ENCODE assay signal across 20 cellular contexts in the genomic region with DNA sequence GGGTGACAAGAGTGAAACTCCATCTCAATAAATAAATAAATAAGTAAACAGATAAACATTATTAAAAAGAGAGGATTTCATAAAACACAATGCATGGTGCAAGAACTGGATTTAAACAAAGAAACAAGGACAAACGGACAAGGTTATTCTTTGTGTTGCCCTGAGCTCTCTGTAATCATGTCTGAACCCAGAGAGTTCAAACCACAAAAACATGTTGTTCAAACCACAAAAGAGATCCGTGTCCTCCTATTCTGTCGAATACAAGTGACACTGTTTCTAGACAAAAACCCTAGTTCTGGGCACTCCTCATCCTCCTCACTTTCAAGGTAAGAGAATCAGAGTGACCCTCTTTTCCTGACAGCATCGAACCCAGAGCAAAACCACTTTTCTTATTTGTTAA. TPM values are rescaled to one million over a fixed set of nuclear protein-coding genes. Genes with fewer than 3 reads are reported as not detected.
DNase-seq lines count a peak whose midpoint lies in the region; ATAC-seq, FAIRE-seq and TF ChIP-seq lines count a peak whose summit lies in the region.
"Had no signal": no experiment of that assay in that cellular context is flagged by ENCODE, and none has a peak within 500 bp of the region (broad histone marks: within the 10 kb centered on the region; RNA-seq: fewer than 3 reads in every experiment).

No MANE protein-coding gene starts in this region.

- H3K27me3 ChIP-seq in MM.1S (replicated peaks; ENCODE audit: insufficient read depth, low read length) = peaks cover 89% of the 10 kb centered on the region
- H3K27me3 ChIP-seq in sigmoid colon = peaks cover 10 to 57% (median 10%) of the 10 kb centered on the region in 3 donors

- no peak for TF ChIP-seq POLR2A in sigmoid colon (IDR thresholded peaks at IDR 0.05)

- H3K36me3 ChIP-seq in MM.1S (replicated peaks; ENCODE audit: insufficient read depth, low read length) (no peaks in the 10 kb centered on the region), sigmoid colon (no peaks in the 10 kb centered on the region)
- H3K36me3 ChIP-seq: BE2C had no signal

- H3K9me2 ChIP-seq in MM.1S (replicated peaks; ENCODE audit: insufficient read depth, low read length) = no peaks in the 10 kb centered on the region

- H3K9ac ChIP-seq in MM.1S (ENCODE audit: low read length) = no peak overlapping the region

- H3K4me1 ChIP-seq in MM.1S (ENCODE audit: low read length) (no peaks in the 10 kb centered on the region), sigmoid colon (peaks cover 0 to 4% (median 0%) of the 10 kb centered on the region in 4 donors)
- H3K4me1 ChIP-seq: BE2C, Caco-2 had no signal

- peak; percentile 32 for FAIRE-seq in D721Med (lab: Jason Lieb, UNC)
- FAIRE-seq: GM12892, GM18507 had no signal

- no peaks in the 10 kb centered on the region for H4K20me1 ChIP-seq in MM.1S (ENCODE audit: insufficient read depth, low read length)

- TF ChIP-seq CTCF in D721Med (IDR thresholded peaks at IDR 0.05; ENCODE audit: insufficient read depth, missing control alignments) (no peak), MM.1S (IDR thresholded peaks at IDR 0.05; ENCODE audit: low read length) (no peak), sigmoid colon (IDR thresholded peaks at IDR 0.05) (no peak)

- no peak for TF ChIP-seq EP300 in sigmoid colon (IDR thresholded peaks at IDR 0.05)

- ATAC-seq in GM19035 (IDR thresholded peaks at IDR 0.05; ENCODE audit: unreplicated experiment) = no peak

- H3K9me3 ChIP-seq in MM.1S (replicated peaks; ENCODE audit: insufficient read depth, low read length) (no peaks in the 10 kb centered on the region), sigmoid colon (no peaks in the 10 kb centered on the region)
- H3K9me3 ChIP-seq: BE2C, Caco-2 had no signal

- intact Hi-C loops in sigmoid colon (cut with DNase I) = no loop called here

- DNase-seq in D721Med (ENCODE audit: insufficient read length, low spot score) (no peak), MM.1S (peak; percentile 18), OCI-M1 (lab: John Stamatoyannopoulos, UW) (peak; percentile 26), sigmoid colon (no peak)
- no peak for DNase-seq in stimulated activated CD8-positive, alpha-beta memory T cell treated with anti-CD3 and anti-CD28 coated beads, Interleukin-4, amount 100 ng/mL, for 48 hours
- DNase-seq: BE2C; Caco-2; CD4-positive, alpha-beta T cell; DMS153; DMS79; GDM1; GOT3; H9 had no signal

- WGBS in sigmoid colon, 2 donors = 50 to 64% methylated on average over 4 of the region's 4 CpGs

- H3K79me2 ChIP-seq in MM.1S (ENCODE audit: low read length) = no peaks in the 10 kb centered on the region

- no peaks in the 10 kb centered on the region for H3F3A ChIP-seq in MM.1S (ENCODE audit: insufficient read depth, low read length)

- no peak overlapping the region for H3K4me2 ChIP-seq in MM.1S (ENCODE audit: low read depth, low read length)

- H3K27ac ChIP-seq in MM.1S (ENCODE audit: low read length) (no peak overlapping the region), sigmoid colon (no peak overlapping the region)
- H3K27ac ChIP-seq: C4-2B had no signal

- H3K4me3 ChIP-seq in MM.1S (ENCODE audit: low read length) (no peak overlapping the region), sigmoid colon (no peak overlapping the region)

- H2AFZ ChIP-seq in MM.1S (ENCODE audit: low read length) = no peak overlapping the region

RNA-seq across cellular contexts. Expression of gene TPRX2, which starts 4.6 kb away (rescaled TPM):
- total RNA-seq in sigmoid colon = not detected
- polyA plus RNA-seq in sigmoid colon = not detected
- total RNA-seq: A172; Caco-2; CD4-positive, alpha-beta T cell; Daoy; H9; HT-29 had no signal

RNA-seq across cellular contexts. Expression of gene SULT2A1, which starts 31.7 kb away (rescaled TPM):
- total RNA-seq in sigmoid colon = not detected
- under 1 TPM in 2 of 3 donors, not detected in 1; 0.07 to 0.23 TPM for polyA plus RNA-seq in sigmoid colon
- total RNA-seq: A172; CD4-positive, alpha-beta T cell; Daoy; H9; HT-29 had no signal

RNA-seq across cellular contexts. Expression of gene CRX, which starts 32.7 kb away (rescaled TPM):
- total RNA-seq in sigmoid colon = not detected
- 1 to 10 TPM in 1 of 3 donors, under 1 TPM in 1, not detected in 1; 0.60 to 1.2 TPM for polyA plus RNA-seq in sigmoid colon
- total RNA-seq: A172; Caco-2; CD4-positive, alpha-beta T cell; Daoy; HT-29 had no signal

RNA-seq across cellular contexts. Expression of gene TPRX1, which starts 50.1 kb away (rescaled TPM):
- total RNA-seq in sigmoid colon = not detected
- not detected for polyA plus RNA-seq in sigmoid colon
- total RNA-seq: A172; Caco-2; CD4-positive, alpha-beta T cell; Daoy; H9; HT-29 had no signal

Comparison
In these comparisons a context has a peak if more than half of its experiments do, and no peak if none do; other contexts are left out.
1. DNase-seq: peak in MM.1S (single experiment) and OCI-M1 (single experiment); none in D721Med (single experiment), stimulated activated CD8-positive, alpha-beta memory T cell treated with anti-CD3 and anti-CD28 coated beads, Interleukin-4, amount 100 ng/mL, for 48 hours (single experiment) and sigmoid colon (single experiment).